8 cellular contexts compared by ENCODE assay signal in the genomic region with DNA sequence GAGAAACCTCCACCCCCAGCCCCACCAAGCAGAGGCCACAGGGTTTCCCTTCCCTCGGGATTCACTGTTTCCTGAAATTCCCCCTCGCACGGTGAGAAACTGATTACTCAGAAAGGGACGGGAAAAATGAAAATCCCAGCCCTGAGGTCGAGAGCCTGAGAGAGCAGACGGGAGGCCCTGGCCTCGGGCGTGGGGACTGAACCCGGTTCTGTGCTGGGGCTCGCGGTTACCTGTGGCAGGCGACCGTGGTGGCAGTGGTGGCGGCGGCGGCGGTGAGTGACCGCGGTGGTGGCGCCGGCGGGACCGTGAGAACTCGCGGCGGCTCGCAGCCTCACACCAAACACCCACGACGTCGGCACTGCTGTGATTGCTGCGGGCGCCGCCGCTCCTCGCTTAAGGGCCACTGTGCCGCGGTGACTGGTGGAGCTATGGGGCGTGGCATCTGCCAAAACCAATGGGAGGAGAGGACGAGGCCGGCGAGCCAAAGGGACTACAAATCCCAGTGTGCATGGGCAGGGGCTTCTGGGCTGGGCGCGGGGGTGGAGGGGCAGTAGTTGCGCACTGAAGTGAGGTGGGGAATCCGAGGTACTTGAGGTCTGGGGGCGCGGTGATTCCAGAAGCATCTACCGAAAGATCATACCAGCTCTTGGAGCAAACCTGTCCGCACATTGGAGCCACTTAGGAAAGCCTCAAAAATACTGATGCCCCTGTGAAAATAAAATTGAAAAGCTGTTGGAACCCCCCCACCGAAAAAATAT. TPM values are rescaled to one million over a fixed set of nuclear protein-coding genes. Genes with fewer than 3 reads are reported as not detected.
DNase-seq lines count a peak whose midpoint lies in the region; ATAC-seq and TF ChIP-seq lines count a peak whose summit lies in the region.

LGMN (minus strand) TSS at position 369 of the 758 bp plus-strand sequence. CDS start 15,841 bp downstream, outside the sequence.

- H3K4me1 ChIP-seq in DND-41 (ENCODE audit: insufficient read depth, low read length), result peaks cover 53% of the 10 kb centered on the region
- peaks cover 6% of the 10 kb centered on the region for H3K4me1 ChIP-seq in parathyroid adenoma
- peaks cover 12 to 30% of the 10 kb centered on the region in 2 donors for H3K4me1 ChIP-seq in thyroid gland

- no peaks in the 10 kb centered on the region for H4K20me1 ChIP-seq in DND-41 (ENCODE audit: insufficient read depth, low read length)

- H3K9me3 ChIP-seq in DND-41 (ENCODE audit: insufficient read depth, low read length, severe bottlenecking) (no peaks in the 10 kb centered on the region), MG63 (no peaks in the 10 kb centered on the region), parathyroid adenoma (ENCODE audit: control insufficient read depth, low read length) (no peaks in the 10 kb centered on the region), thyroid gland (no peaks in the 10 kb centered on the region)

- WGBS in thyroid gland, 2 donors, result 2% methylated on average over 24 to 45 of the region's 50 CpGs

- DNase-seq in DND-41, result peak; percentile 85
- peak; percentile 90 for DNase-seq in MG63
- peak; percentile 97 for DNase-seq in SW480 (ENCODE audit: low spot score)
- peak; percentile 86 for DNase-seq in amniotic epithelial cell (ENCODE audit: low read depth)
- DNase-seq in cardiac septum (ENCODE audit: low spot score), result peak; percentile 97
- peak; percentile 98 for DNase-seq in thyroid gland

- peak within 1 kb of the TSS; percentile 79 for H3K4me2 ChIP-seq in DND-41 (ENCODE audit: insufficient read depth, low read length)
- H3K4me2 ChIP-seq in parathyroid adenoma (ENCODE audit: low read length), result peak within 1 kb of the TSS; percentile 89

- peak; percentile 79 to 100 for TF ChIP-seq POLR2A in thyroid gland (IDR thresholded peaks at IDR 0.05)

- H3K27ac ChIP-seq in DND-41 (ENCODE audit: low read length) (peak within 1 kb of the TSS; percentile 4; the same call in 1 of the 2 replicates), parathyroid adenoma (peak within 1 kb of the TSS; percentile 53), thyroid gland (peak within 1 kb of the TSS; percentile 76 to 87 (median 82))

- TF ChIP-seq CTCF in DND-41 (IDR thresholded peaks at IDR 0.05; ENCODE audit: borderline replicate concordance, extremely low read depth, low read length, poor library complexity, severe bottlenecking), result no peak
- no peak for TF ChIP-seq CTCF in parathyroid adenoma (IDR thresholded peaks at IDR 0.05)
- no peak for TF ChIP-seq CTCF in thyroid gland (IDR thresholded peaks at IDR 0.05)

- ATAC-seq in DND-41 (ENCODE audit: insufficient read depth, low read depth) (peak; percentile 86), GM21786 (IDR thresholded peaks at IDR 0.05; ENCODE audit: unreplicated experiment) (peak; percentile 86)

- H3K36me3 ChIP-seq in DND-41 (ENCODE audit: insufficient read depth, low read length) (no peaks in the 10 kb centered on the region), MG63 (no peaks in the 10 kb centered on the region), parathyroid adenoma (ENCODE audit: control insufficient read depth, insufficient read depth, low read length) (no peaks in the 10 kb centered on the region), thyroid gland (no peaks in the 10 kb centered on the region)

- H2AFZ ChIP-seq in DND-41 (ENCODE audit: low read depth, low read length) (peak within 1 kb of the TSS; percentile 67), parathyroid adenoma (peak within 1 kb of the TSS; percentile 81)

- H3K79me2 ChIP-seq in DND-41 (ENCODE audit: insufficient read depth, low read length), result no peaks in the 10 kb centered on the region
- peaks cover 34% of the 10 kb centered on the region for H3K79me2 ChIP-seq in parathyroid adenoma

- H3K27me3 ChIP-seq in DND-41 (ENCODE audit: insufficient read depth, low read length, poor library complexity) (no peaks in the 10 kb centered on the region), MG63 (no peaks in the 10 kb centered on the region), parathyroid adenoma (ENCODE audit: control insufficient read depth, insufficient read depth, low read length) (no peaks in the 10 kb centered on the region), thyroid gland (no peaks in the 10 kb centered on the region)

- H3K9ac ChIP-seq in DND-41 (ENCODE audit: low read depth, low read length), result peak within 1 kb of the TSS; percentile 54
- H3K9ac ChIP-seq in parathyroid adenoma, result peak within 1 kb of the TSS; percentile 47

- intact Hi-C loops in cardiac septum (cut with DNase I) (loop anchor here (5.0 kb wide), 1 partner anchor 34 kb away; no protein-coding TSS in a partner anchor), thyroid gland (cut with DNase I) (no loop called here)

- peak within 1 kb of the TSS; percentile 3 to 66; a peak in 3 of 4 replicates for H3K4me3 ChIP-seq in DND-41 (ENCODE audit: low read depth in 1 of 2, low read length in 2 of 2)
- H3K4me3 ChIP-seq in MG63, result peak within 1 kb of the TSS; percentile 79
- H3K4me3 ChIP-seq in parathyroid adenoma (ENCODE audit: low read depth, low read length), result peak within 1 kb of the TSS; percentile 98
- peak within 1 kb of the TSS; percentile 0 to 99 (median 77) for H3K4me3 ChIP-seq in thyroid gland (replicated peaks in 1 of 3)

RNA-seq across cellular contexts. Expression of gene LGMN, which starts in this region (rescaled TPM):
- total RNA-seq in MG63 (2014; rRNA removed; shearing (Covaris generic); ENCODE audit: low replicate concordance), result 31.4 and 41.9 TPM in 2 replicates
- total RNA-seq in cardiac septum (81.8 TPM), thyroid gland (100 to 1,000 TPM; 226 to 405 (median 297) TPM)

Comparison
In these comparisons a context has a peak if more than half of its experiments do, and no peak if none do; other contexts are left out.
1. Peak in every context shown above with its lines: DNase-seq, ATAC-seq, H3K4me3 ChIP-seq and H3K27ac ChIP-seq.
2. H3K27ac ChIP-seq: peak in every context shown above with its lines; median percentile 82 in thyroid gland; 53 in parathyroid adenoma; 4 in DND-41.
3. H3K4me3 ChIP-seq: peak in every context shown above with its lines; median percentile 98 in parathyroid adenoma; 79 in MG63; 77 in thyroid gland; 34 in DND-41.